ENCODE assay signal across 1 cellular context in the genomic region with DNA sequence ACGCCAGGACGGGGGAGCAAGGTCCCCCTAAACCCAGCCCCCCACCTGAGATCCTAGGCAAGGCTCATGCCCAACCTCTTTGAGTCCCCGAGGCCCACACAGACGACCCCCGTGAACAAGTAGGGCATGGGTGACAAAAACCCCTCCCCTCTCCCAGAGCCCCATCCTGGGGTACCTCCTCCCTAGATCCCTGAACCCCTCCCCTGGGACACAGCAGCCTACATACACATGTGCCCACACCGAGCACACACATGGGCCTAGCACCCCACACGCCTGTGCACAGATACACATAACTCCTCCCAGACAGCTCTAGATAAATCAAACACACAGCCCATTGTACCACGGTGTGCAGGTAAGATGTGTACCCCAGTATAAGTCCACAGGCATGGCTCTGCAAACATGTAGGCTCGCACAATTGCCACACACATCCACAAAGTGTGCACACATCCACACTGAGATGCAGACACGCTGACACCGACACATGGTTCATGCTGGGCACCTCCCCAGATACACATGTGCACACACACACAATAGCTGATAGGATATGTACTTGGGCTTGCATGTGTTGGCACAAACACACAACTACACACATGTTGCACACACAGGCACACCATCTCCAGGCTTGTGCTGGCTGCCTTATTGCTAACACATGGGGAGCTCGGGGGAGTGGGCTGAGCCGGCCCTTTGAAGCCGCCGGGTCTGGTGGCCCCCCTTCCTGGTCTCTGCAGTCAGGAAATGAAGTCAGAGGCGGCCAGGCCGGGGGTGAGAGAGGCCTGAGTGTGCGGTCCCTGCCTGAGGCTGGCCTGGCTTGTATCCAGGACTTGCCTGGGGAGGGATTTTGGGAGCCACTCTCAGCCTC.
TF ChIP-seq lines count a peak whose summit lies in the region.

No MANE protein-coding gene starts in this region.

TF ChIP-seq in HepG2, 621 proteins besides CTCF, POLR2A, EP300 and RAD21 (continued from another document and continues in another):
- TF ChIP-seq, protein P1, sequence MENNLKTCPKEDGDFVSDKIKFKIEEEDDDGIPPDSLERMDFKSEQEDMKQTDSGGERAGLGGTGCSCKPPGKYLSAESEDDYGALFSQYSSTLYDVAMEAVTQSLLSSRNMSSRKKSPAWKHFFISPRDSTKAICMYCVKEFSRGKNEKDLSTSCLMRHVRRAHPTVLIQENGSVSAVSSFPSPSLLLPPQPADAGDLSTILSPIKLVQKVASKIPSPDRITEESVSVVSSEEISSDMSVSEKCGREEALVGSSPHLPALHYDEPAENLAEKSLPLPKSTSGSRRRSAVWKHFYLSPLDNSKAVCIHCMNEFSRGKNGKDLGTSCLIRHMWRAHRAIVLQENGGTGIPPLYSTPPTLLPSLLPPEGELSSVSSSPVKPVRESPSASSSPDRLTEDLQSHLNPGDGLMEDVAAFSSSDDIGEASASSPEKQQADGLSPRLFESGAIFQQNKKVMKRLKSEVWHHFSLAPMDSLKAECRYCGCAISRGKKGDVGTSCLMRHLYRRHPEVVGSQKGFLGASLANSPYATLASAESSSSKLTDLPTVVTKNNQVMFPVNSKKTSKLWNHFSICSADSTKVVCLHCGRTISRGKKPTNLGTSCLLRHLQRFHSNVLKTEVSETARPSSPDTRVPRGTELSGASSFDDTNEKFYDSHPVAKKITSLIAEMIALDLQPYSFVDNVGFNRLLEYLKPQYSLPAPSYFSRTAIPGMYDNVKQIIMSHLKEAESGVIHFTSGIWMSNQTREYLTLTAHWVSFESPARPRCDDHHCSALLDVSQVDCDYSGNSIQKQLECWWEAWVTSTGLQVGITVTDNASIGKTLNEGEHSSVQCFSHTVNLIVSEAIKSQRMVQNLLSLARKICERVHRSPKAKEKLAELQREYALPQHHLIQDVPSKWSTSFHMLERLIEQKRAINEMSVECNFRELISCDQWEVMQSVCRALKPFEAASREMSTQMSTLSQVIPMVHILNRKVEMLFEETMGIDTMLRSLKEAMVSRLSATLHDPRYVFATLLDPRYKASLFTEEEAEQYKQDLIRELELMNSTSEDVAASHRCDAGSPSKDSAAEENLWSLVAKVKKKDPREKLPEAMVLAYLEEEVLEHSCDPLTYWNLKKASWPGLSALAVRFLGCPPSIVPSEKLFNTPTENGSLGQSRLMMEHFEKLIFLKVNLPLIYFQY (CRISPR knock-in tag; IDR thresholded peaks at IDR 0.05; ENCODE audit: borderline replicate concordance): no peak
- no peak for TF ChIP-seq IRX3 (CRISPR knock-in tag; IDR thresholded peaks at IDR 0.05; ENCODE audit: borderline replicate concordance, low read depth)
- TF ChIP-seq ZNF326 (CRISPR knock-in tag; IDR thresholded peaks at IDR 0.05; ENCODE audit: borderline replicate concordance): no peak
- no peak for TF ChIP-seq PLRG1 (conservative IDR thresholded peaks at IDR 0.05)
- TF ChIP-seq ZNF354B (CRISPR knock-in tag; IDR thresholded peaks at IDR 0.05): no peak
- no peak for TF ChIP-seq HOXD1 (CRISPR knock-in tag; IDR thresholded peaks at IDR 0.05)
- TF ChIP-seq ZNF773 (CRISPR knock-in tag; IDR thresholded peaks at IDR 0.05; ENCODE audit: borderline replicate concordance): no peak
- no peak for TF ChIP-seq KDM4B (CRISPR knock-in tag; IDR thresholded peaks at IDR 0.05)
- no peak for TF ChIP-seq ZNF329 (CRISPR knock-in tag; IDR thresholded peaks at IDR 0.05; ENCODE audit: low read depth)
- no peak for TF ChIP-seq ZSCAN31 (CRISPR knock-in tag; IDR thresholded peaks at IDR 0.05; ENCODE audit: low read depth)
- TF ChIP-seq, protein P2, sequence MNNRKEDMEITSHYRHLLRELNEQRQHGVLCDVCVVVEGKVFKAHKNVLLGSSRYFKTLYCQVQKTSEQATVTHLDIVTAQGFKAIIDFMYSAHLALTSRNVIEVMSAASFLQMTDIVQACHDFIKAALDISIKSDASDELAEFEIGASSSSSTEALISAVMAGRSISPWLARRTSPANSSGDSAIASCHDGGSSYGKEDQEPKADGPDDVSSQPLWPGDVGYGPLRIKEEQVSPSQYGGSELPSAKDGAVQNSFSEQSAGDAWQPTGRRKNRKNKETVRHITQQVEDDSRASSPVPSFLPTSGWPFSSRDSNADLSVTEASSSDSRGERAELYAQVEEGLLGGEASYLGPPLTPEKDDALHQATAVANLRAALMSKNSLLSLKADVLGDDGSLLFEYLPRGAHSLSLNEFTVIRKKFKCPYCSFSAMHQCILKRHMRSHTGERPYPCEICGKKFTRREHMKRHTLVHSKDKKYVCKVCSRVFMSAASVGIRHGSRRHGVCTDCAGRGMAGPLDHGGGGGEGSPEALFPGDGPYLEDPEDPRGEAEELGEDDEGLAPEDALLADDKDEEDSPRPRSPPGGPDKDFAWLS (CRISPR knock-in tag; IDR thresholded peaks at IDR 0.05; ENCODE audit: borderline replicate concordance): no peak
- no peak for TF ChIP-seq ZNF761 (CRISPR knock-in tag; conservative IDR thresholded peaks at IDR 0.05)
- TF ChIP-seq, protein P3, sequence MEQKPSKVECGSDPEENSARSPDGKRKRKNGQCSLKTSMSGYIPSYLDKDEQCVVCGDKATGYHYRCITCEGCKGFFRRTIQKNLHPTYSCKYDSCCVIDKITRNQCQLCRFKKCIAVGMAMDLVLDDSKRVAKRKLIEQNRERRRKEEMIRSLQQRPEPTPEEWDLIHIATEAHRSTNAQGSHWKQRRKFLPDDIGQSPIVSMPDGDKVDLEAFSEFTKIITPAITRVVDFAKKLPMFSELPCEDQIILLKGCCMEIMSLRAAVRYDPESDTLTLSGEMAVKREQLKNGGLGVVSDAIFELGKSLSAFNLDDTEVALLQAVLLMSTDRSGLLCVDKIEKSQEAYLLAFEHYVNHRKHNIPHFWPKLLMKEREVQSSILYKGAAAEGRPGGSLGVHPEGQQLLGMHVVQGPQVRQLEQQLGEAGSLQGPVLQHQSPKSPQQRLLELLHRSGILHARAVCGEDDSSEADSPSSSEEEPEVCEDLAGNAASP (CRISPR knock-in tag; IDR thresholded peaks at IDR 0.05; ENCODE audit: borderline replicate concordance): no peak
- no peak for TF ChIP-seq FOSL1 (CRISPR knock-in tag; IDR thresholded peaks at IDR 0.05; ENCODE audit: borderline replicate concordance)
- TF ChIP-seq KLF15 (CRISPR knock-in tag; IDR thresholded peaks at IDR 0.05; ENCODE audit: borderline replicate concordance): no peak
- TF ChIP-seq, protein P4, sequence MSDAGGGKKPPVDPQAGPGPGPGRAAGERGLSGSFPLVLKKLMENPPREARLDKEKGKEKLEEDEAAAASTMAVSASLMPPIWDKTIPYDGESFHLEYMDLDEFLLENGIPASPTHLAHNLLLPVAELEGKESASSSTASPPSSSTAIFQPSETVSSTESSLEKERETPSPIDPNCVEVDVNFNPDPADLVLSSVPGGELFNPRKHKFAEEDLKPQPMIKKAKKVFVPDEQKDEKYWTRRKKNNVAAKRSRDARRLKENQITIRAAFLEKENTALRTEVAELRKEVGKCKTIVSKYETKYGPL (CRISPR knock-in tag; IDR thresholded peaks at IDR 0.05): no peak
- no peak for TF ChIP-seq ZNF558 (CRISPR knock-in tag; IDR thresholded peaks at IDR 0.05; ENCODE audit: borderline replicate concordance)
- TF ChIP-seq FOXK2 (IDR thresholded peaks at IDR 0.05): no peak
- no peak for TF ChIP-seq ZNF44 (CRISPR knock-in tag; IDR thresholded peaks at IDR 0.05)
- TF ChIP-seq SETDB1 (CRISPR knock-in tag; IDR thresholded peaks at IDR 0.05; ENCODE audit: borderline replicate concordance): no peak
- no peak for TF ChIP-seq ZIK1 (CRISPR knock-in tag; IDR thresholded peaks at IDR 0.05; ENCODE audit: borderline replicate concordance, low read depth)
- no peak for TF ChIP-seq ZNF564 (CRISPR knock-in tag; IDR thresholded peaks at IDR 0.05)
- TF ChIP-seq, protein P5, sequence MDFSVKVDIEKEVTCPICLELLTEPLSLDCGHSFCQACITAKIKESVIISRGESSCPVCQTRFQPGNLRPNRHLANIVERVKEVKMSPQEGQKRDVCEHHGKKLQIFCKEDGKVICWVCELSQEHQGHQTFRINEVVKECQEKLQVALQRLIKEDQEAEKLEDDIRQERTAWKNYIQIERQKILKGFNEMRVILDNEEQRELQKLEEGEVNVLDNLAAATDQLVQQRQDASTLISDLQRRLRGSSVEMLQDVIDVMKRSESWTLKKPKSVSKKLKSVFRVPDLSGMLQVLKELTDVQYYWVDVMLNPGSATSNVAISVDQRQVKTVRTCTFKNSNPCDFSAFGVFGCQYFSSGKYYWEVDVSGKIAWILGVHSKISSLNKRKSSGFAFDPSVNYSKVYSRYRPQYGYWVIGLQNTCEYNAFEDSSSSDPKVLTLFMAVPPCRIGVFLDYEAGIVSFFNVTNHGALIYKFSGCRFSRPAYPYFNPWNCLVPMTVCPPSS (IDR thresholded peaks at IDR 0.05): no peak
- no peak for TF ChIP-seq NR2F6 (IDR thresholded peaks at IDR 0.05)
- TF ChIP-seq NR2F6 (CRISPR knock-in tag; IDR thresholded peaks at IDR 0.05): 0 out of 2 replicates have a peak, but pooled peaks have one; percentile 18
- TF ChIP-seq, protein P6, sequence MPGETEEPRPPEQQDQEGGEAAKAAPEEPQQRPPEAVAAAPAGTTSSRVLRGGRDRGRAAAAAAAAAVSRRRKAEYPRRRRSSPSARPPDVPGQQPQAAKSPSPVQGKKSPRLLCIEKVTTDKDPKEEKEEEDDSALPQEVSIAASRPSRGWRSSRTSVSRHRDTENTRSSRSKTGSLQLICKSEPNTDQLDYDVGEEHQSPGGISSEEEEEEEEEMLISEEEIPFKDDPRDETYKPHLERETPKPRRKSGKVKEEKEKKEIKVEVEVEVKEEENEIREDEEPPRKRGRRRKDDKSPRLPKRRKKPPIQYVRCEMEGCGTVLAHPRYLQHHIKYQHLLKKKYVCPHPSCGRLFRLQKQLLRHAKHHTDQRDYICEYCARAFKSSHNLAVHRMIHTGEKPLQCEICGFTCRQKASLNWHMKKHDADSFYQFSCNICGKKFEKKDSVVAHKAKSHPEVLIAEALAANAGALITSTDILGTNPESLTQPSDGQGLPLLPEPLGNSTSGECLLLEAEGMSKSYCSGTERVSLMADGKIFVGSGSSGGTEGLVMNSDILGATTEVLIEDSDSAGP (CRISPR knock-in tag; IDR thresholded peaks at IDR 0.05; ENCODE audit: borderline replicate concordance): no peak
- TF ChIP-seq REXO4 (CRISPR knock-in tag; IDR thresholded peaks at IDR 0.05; ENCODE audit: borderline replicate concordance): no peak
- TF ChIP-seq, protein P7, sequence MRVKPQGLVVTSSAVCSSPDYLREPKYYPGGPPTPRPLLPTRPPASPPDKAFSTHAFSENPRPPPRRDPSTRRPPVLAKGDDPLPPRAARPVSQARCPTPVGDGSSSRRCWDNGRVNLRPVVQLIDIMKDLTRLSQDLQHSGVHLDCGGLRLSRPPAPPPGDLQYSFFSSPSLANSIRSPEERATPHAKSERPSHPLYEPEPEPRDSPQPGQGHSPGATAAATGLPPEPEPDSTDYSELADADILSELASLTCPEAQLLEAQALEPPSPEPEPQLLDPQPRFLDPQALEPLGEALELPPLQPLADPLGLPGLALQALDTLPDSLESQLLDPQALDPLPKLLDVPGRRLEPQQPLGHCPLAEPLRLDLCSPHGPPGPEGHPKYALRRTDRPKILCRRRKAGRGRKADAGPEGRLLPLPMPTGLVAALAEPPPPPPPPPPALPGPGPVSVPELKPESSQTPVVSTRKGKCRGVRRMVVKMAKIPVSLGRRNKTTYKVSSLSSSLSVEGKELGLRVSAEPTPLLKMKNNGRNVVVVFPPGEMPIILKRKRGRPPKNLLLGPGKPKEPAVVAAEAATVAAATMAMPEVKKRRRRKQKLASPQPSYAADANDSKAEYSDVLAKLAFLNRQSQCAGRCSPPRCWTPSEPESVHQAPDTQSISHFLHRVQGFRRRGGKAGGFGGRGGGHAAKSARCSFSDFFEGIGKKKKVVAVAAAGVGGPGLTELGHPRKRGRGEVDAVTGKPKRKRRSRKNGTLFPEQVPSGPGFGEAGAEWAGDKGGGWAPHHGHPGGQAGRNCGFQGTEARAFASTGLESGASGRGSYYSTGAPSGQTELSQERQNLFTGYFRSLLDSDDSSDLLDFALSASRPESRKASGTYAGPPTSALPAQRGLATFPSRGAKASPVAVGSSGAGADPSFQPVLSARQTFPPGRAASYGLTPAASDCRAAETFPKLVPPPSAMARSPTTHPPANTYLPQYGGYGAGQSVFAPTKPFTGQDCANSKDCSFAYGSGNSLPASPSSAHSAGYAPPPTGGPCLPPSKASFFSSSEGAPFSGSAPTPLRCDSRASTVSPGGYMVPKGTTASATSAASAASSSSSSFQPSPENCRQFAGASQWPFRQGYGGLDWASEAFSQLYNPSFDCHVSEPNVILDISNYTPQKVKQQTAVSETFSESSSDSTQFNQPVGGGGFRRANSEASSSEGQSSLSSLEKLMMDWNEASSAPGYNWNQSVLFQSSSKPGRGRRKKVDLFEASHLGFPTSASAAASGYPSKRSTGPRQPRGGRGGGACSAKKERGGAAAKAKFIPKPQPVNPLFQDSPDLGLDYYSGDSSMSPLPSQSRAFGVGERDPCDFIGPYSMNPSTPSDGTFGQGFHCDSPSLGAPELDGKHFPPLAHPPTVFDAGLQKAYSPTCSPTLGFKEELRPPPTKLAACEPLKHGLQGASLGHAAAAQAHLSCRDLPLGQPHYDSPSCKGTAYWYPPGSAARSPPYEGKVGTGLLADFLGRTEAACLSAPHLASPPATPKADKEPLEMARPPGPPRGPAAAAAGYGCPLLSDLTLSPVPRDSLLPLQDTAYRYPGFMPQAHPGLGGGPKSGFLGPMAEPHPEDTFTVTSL (CRISPR knock-in tag; IDR thresholded peaks at IDR 0.05; ENCODE audit: borderline replicate concordance): no peak
- TF ChIP-seq, protein P8, sequence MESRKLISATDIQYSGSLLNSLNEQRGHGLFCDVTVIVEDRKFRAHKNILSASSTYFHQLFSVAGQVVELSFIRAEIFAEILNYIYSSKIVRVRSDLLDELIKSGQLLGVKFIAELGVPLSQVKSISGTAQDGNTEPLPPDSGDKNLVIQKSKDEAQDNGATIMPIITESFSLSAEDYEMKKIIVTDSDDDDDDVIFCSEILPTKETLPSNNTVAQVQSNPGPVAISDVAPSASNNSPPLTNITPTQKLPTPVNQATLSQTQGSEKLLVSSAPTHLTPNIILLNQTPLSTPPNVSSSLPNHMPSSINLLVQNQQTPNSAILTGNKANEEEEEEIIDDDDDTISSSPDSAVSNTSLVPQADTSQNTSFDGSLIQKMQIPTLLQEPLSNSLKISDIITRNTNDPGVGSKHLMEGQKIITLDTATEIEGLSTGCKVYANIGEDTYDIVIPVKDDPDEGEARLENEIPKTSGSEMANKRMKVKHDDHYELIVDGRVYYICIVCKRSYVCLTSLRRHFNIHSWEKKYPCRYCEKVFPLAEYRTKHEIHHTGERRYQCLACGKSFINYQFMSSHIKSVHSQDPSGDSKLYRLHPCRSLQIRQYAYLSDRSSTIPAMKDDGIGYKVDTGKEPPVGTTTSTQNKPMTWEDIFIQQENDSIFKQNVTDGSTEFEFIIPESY (CRISPR knock-in tag; IDR thresholded peaks at IDR 0.05): 0 out of 2 replicates have a peak, but pooled peaks have one; percentile 3
- TF ChIP-seq MEIS2 (CRISPR knock-in tag; IDR thresholded peaks at IDR 0.05): no peak
- no peak for TF ChIP-seq ZNF496 (CRISPR knock-in tag; IDR thresholded peaks at IDR 0.05; ENCODE audit: insufficient replicate concordance)
- TF ChIP-seq, protein P9, sequence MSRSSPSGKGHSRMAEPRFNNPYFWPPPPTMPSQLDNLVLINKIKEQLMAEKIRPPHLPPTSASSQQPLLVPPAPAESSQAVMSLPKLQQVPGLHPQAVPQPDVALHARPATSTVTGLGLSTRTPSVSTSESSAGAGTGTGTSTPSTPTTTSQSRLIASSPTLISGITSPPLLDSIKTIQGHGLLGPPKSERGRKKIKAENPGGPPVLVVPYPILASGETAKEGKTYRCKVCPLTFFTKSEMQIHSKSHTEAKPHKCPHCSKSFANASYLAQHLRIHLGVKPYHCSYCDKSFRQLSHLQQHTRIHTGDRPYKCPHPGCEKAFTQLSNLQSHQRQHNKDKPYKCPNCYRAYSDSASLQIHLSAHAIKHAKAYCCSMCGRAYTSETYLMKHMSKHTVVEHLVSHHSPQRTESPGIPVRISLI (CRISPR knock-in tag; IDR thresholded peaks at IDR 0.05; ENCODE audit: borderline replicate concordance): no peak
